Comparison of ENCODE assay signal across 1 cellular context in genomic region chr7:101017099-101017777, GRCh38.
TF ChIP-seq lines count a peak whose summit lies in the region.

No MANE protein-coding gene starts in this region.

TF ChIP-seq in K562, 482 proteins besides CTCF, POLR2A, EP300 and RAD21 (continued from another document and continues in another):
- TF ChIP-seq, protein P1, sequence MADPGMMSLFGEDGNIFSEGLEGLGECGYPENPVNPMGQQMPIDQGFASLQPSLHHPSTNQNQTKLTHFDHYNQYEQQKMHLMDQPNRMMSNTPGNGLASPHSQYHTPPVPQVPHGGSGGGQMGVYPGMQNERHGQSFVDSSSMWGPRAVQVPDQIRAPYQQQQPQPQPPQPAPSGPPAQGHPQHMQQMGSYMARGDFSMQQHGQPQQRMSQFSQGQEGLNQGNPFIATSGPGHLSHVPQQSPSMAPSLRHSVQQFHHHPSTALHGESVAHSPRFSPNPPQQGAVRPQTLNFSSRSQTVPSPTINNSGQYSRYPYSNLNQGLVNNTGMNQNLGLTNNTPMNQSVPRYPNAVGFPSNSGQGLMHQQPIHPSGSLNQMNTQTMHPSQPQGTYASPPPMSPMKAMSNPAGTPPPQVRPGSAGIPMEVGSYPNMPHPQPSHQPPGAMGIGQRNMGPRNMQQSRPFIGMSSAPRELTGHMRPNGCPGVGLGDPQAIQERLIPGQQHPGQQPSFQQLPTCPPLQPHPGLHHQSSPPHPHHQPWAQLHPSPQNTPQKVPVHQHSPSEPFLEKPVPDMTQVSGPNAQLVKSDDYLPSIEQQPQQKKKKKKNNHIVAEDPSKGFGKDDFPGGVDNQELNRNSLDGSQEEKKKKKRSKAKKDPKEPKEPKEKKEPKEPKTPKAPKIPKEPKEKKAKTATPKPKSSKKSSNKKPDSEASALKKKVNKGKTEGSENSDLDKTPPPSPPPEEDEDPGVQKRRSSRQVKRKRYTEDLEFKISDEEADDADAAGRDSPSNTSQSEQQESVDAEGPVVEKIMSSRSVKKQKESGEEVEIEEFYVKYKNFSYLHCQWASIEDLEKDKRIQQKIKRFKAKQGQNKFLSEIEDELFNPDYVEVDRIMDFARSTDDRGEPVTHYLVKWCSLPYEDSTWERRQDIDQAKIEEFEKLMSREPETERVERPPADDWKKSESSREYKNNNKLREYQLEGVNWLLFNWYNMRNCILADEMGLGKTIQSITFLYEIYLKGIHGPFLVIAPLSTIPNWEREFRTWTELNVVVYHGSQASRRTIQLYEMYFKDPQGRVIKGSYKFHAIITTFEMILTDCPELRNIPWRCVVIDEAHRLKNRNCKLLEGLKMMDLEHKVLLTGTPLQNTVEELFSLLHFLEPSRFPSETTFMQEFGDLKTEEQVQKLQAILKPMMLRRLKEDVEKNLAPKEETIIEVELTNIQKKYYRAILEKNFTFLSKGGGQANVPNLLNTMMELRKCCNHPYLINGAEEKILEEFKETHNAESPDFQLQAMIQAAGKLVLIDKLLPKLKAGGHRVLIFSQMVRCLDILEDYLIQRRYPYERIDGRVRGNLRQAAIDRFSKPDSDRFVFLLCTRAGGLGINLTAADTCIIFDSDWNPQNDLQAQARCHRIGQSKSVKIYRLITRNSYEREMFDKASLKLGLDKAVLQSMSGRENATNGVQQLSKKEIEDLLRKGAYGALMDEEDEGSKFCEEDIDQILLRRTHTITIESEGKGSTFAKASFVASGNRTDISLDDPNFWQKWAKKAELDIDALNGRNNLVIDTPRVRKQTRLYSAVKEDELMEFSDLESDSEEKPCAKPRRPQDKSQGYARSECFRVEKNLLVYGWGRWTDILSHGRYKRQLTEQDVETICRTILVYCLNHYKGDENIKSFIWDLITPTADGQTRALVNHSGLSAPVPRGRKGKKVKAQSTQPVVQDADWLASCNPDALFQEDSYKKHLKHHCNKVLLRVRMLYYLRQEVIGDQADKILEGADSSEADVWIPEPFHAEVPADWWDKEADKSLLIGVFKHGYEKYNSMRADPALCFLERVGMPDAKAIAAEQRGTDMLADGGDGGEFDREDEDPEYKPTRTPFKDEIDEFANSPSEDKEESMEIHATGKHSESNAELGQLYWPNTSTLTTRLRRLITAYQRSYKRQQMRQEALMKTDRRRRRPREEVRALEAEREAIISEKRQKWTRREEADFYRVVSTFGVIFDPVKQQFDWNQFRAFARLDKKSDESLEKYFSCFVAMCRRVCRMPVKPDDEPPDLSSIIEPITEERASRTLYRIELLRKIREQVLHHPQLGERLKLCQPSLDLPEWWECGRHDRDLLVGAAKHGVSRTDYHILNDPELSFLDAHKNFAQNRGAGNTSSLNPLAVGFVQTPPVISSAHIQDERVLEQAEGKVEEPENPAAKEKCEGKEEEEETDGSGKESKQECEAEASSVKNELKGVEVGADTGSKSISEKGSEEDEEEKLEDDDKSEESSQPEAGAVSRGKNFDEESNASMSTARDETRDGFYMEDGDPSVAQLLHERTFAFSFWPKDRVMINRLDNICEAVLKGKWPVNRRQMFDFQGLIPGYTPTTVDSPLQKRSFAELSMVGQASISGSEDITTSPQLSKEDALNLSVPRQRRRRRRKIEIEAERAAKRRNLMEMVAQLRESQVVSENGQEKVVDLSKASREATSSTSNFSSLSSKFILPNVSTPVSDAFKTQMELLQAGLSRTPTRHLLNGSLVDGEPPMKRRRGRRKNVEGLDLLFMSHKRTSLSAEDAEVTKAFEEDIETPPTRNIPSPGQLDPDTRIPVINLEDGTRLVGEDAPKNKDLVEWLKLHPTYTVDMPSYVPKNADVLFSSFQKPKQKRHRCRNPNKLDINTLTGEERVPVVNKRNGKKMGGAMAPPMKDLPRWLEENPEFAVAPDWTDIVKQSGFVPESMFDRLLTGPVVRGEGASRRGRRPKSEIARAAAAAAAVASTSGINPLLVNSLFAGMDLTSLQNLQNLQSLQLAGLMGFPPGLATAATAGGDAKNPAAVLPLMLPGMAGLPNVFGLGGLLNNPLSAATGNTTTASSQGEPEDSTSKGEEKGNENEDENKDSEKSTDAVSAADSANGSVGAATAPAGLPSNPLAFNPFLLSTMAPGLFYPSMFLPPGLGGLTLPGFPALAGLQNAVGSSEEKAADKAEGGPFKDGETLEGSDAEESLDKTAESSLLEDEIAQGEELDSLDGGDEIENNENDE (IDR thresholded peaks at IDR 0.05; ENCODE audit: low read depth, low read length): no peak
- peak; percentile 89 for TF ChIP-seq ATF3 (IDR thresholded peaks at IDR 0.05)
- no peak; the same call in 1 of the 2 replicates for TF ChIP-seq ATF3 (CRISPR knock-in tag; conservative IDR thresholded peaks at IDR 0.05)
- peak in 1 of 3 experiments; percentile 20 for TF ChIP-seq YY1 (IDR thresholded peaks at IDR 0.05; ENCODE audit: borderline replicate concordance in 1 of 3, control insufficient read depth in 1 of 3, extremely low read depth in 1 of 3, insufficient read depth in 3 of 3, insufficient read length in 1 of 3, insufficient replicate concordance in 2 of 3, low read depth in 1 of 3, low read length in 2 of 3)
- TF ChIP-seq NCOA6 (IDR thresholded peaks at IDR 0.05): no peak
- TF ChIP-seq NFRKB (IDR thresholded peaks at IDR 0.05; ENCODE audit: low read depth): peak; percentile 40; the same call in 1 of the 2 replicates
- TF ChIP-seq BDP1 (IDR thresholded peaks at IDR 0.05; ENCODE audit: insufficient read depth, insufficient read length): no peak
- TF ChIP-seq SNAPC5 (CRISPR knock-in tag; IDR thresholded peaks at IDR 0.05): no peak
- no peak for TF ChIP-seq PCBP1 (IDR thresholded peaks at IDR 0.05; ENCODE audit: low read depth, low read length, poor library complexity, severe bottlenecking)
- TF ChIP-seq ZKSCAN8 (CRISPR knock-in tag; IDR thresholded peaks at IDR 0.05): no peak
- TF ChIP-seq FOXJ2 (tag; IDR thresholded peaks at IDR 0.05): peak; percentile 90
- TF ChIP-seq, protein P2, sequence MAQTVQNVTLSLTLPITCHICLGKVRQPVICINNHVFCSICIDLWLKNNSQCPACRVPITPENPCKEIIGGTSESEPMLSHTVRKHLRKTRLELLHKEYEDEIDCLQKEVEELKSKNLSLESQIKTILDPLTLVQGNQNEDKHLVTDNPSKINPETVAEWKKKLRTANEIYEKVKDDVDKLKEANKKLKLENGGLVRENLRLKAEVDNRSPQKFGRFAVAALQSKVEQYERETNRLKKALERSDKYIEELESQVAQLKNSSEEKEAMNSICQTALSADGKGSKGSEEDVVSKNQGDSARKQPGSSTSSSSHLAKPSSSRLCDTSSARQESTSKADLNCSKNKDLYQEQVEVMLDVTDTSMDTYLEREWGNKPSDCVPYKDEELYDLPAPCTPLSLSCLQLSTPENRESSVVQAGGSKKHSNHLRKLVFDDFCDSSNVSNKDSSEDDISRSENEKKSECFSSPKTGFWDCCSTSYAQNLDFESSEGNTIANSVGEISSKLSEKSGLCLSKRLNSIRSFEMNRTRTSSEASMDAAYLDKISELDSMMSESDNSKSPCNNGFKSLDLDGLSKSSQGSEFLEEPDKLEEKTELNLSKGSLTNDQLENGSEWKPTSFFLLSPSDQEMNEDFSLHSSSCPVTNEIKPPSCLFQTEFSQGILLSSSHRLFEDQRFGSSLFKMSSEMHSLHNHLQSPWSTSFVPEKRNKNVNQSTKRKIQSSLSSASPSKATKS (CRISPR knock-in tag; IDR thresholded peaks at IDR 0.05): no peak
- TF ChIP-seq NBN (IDR thresholded peaks at IDR 0.05; ENCODE audit: low read depth): no peak
- TF ChIP-seq SPI1 (IDR thresholded peaks at IDR 0.05; ENCODE audit: borderline replicate concordance, low read depth, low read length): peak; percentile 91
- peak; percentile 48; the same call in 1 of the 2 replicates for TF ChIP-seq GABPB1 (CRISPR knock-in tag; IDR thresholded peaks at IDR 0.05)
- TF ChIP-seq CEBPB (tag; IDR thresholded peaks at IDR 0.05): no peak
- no peak for TF ChIP-seq SAFB2 (IDR thresholded peaks at IDR 0.05; ENCODE audit: borderline replicate concordance, low read depth, low read length, severe bottlenecking)
- peak; percentile 82 for TF ChIP-seq SMAD4 (CRISPR knock-in tag; conservative IDR thresholded peaks at IDR 0.05)
- peak; percentile 11; the same call in 1 of the 2 replicates for TF ChIP-seq XRCC5 (IDR thresholded peaks at IDR 0.05; ENCODE audit: low read depth, low read length)
- TF ChIP-seq FOXJ3 (CRISPR knock-in tag; IDR thresholded peaks at IDR 0.05): peak; percentile 83
- peak; percentile 93 for TF ChIP-seq RFX1 (IDR thresholded peaks at IDR 0.05)
- no peak for TF ChIP-seq ZBED1 (IDR thresholded peaks at IDR 0.05)
- no peak for TF ChIP-seq ATF1 (CRISPR knock-in tag; IDR thresholded peaks at IDR 0.05)
- peak; percentile 63 for TF ChIP-seq ATF1 (tag; IDR thresholded peaks at IDR 0.05)
- TF ChIP-seq PHF8 (IDR thresholded peaks at IDR 0.05; ENCODE audit: borderline replicate concordance, low read length): no peak; the same call in 1 of the 2 replicates
- no peak for TF ChIP-seq BRCA1 (IDR thresholded peaks at IDR 0.05)
- TF ChIP-seq BRCA1 (CRISPR knock-in tag; IDR thresholded peaks at IDR 0.05): no peak
- TF ChIP-seq HMBOX1 (IDR thresholded peaks at IDR 0.05): no peak
- TF ChIP-seq, protein P3, sequence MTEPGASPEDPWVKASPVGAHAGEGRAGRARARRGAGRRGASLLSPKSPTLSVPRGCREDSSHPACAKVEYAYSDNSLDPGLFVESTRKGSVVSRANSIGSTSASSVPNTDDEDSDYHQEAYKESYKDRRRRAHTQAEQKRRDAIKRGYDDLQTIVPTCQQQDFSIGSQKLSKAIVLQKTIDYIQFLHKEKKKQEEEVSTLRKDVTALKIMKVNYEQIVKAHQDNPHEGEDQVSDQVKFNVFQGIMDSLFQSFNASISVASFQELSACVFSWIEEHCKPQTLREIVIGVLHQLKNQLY (CRISPR knock-in tag; conservative IDR thresholded peaks at IDR 0.05): no peak
- TF ChIP-seq ZNF41 (CRISPR knock-in tag; conservative IDR thresholded peaks at IDR 0.05): no peak
- no peak for TF ChIP-seq TCF7L2 (IDR thresholded peaks at IDR 0.05; ENCODE audit: low read depth, low read length)
- TF ChIP-seq NR2C2 (CRISPR knock-in tag; IDR thresholded peaks at IDR 0.05): no peak
- peak; percentile 58; the same call in 1 of the 2 replicates for TF ChIP-seq NR2C2 (tag; IDR thresholded peaks at IDR 0.05)
- TF ChIP-seq, protein P4, sequence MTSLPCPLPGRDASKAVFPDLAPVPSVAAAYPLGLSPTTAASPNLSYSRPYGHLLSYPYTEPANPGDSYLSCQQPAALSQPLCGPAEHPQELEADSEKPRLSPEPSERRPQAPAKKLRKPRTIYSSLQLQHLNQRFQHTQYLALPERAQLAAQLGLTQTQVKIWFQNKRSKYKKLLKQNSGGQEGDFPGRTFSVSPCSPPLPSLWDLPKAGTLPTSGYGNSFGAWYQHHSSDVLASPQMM (CRISPR knock-in tag; IDR thresholded peaks at IDR 0.05): no peak
- peak; percentile 83 for TF ChIP-seq DPF2 (IDR thresholded peaks at IDR 0.05)
